Comparison of ENCODE assay signal across 2 cellular contexts in the genomic region with DNA sequence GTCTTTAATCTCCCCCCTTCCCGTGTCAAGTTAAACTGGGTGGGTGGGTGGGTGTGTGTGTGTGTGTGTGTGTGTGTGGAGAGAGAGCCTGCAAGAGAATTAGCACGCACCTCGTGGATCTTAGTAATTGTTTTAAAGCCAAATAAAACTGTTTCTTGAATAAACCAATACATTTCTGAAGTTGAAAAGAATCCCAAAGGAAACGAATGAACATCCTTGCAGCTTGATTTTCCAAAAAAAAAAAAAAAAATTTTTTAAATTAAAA.
TF ChIP-seq lines count a peak whose summit lies in the region.

No MANE protein-coding gene starts in this region.

TF ChIP-seq in SK-N-SH, 30 proteins besides CTCF, POLR2A, EP300 and RAD21 (continued from another document):
- TF ChIP-seq RCOR1 (IDR thresholded peaks at IDR 0.05; ENCODE audit: low read length) (no peak), ZBTB33 (IDR thresholded peaks at IDR 0.05; ENCODE audit: borderline replicate concordance, low read depth) (no peak), MEF2A (IDR thresholded peaks at IDR 0.05; ENCODE audit: borderline replicate concordance, low read depth) (no peak), YY1 (IDR thresholded peaks at IDR 0.05; ENCODE audit: low read depth) (no peak), FOSL2 (IDR thresholded peaks at IDR 0.05; ENCODE audit: borderline replicate concordance, low read depth) (no peak)

TF ChIP-seq in SK-N-SH treated with all-trans-retinoic acid at 6 μM for 48 hours, 23 proteins besides CTCF, POLR2A, EP300 and RAD21 (continued from another document):
- TF ChIP-seq, protein P1, sequence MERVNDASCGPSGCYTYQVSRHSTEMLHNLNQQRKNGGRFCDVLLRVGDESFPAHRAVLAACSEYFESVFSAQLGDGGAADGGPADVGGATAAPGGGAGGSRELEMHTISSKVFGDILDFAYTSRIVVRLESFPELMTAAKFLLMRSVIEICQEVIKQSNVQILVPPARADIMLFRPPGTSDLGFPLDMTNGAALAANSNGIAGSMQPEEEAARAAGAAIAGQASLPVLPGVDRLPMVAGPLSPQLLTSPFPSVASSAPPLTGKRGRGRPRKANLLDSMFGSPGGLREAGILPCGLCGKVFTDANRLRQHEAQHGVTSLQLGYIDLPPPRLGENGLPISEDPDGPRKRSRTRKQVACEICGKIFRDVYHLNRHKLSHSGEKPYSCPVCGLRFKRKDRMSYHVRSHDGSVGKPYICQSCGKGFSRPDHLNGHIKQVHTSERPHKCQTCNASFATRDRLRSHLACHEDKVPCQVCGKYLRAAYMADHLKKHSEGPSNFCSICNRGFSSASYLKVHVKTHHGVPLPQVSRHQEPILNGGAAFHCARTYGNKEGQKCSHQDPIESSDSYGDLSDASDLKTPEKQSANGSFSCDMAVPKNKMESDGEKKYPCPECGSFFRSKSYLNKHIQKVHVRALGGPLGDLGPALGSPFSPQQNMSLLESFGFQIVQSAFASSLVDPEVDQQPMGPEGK (CRISPR knock-in tag; IDR thresholded peaks at IDR 0.05; ENCODE audit: borderline replicate concordance): no peak
- TF ChIP-seq TSHZ2 (CRISPR knock-in tag; IDR thresholded peaks at IDR 0.05) (no peak), OSR1 (CRISPR knock-in tag; IDR thresholded peaks at IDR 0.05) (no peak)
